In the genomic region with DNA sequence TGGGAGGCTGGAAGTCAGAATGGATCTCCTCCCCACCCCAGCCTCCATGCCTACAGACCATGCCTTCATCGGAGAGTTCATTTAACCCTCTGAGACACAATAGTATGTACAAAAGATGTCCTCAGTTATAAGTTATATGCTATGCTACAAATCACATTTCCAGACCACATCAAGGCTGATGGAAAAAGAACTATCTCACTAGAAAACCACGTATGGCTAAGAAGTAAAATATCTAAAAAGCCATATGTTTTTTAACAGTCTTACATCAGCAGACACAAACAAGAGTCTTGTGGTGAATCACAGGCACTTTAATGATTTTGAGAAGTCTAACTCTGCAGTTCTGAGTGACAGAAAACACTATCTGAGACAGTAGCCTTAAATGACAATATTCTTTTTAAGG, we compare ENCODE assay signal across 33 cellular contexts.
DNase-seq lines count a peak whose midpoint lies in the region; TF ChIP-seq lines count a peak whose summit lies in the region.
"Had no signal": no experiment of that assay in that cellular context is flagged by ENCODE, and none has a peak within 500 bp of the region (broad histone marks: within the 10 kb centered on the region; RNA-seq: fewer than 3 reads in every experiment).

No MANE protein-coding gene starts in this region.

- no peak overlapping the region for H3K4me3 ChIP-seq in AG04449 (ENCODE audit: low read depth, low read length)
- no peak overlapping the region for H3K4me3 ChIP-seq in fibroblast of the aortic adventitia (ENCODE audit: low read depth, low read length)
- H3K4me3 ChIP-seq: gastroesophageal sphincter, GM12878, lung, PC-9, testis, uterus had no signal

- POLR2A ChIA-PET in AG04449 (lab: Yijun Ruan, JAX) = no interaction called here

- no peak for TF ChIP-seq CTCF in AG04449 (IDR thresholded peaks at IDR 0.05; ENCODE audit: insufficient read depth, low read length, missing control alignments)
- TF ChIP-seq CTCF in fibroblast of the aortic adventitia (IDR thresholded peaks at IDR 0.05; ENCODE audit: insufficient read depth, low read length) = no peak

- DNase-seq in AG04449 (ENCODE audit: low read depth, low spot score) (peak; percentile 45), HCEC 1CT (peak; percentile 72), amniotic epithelial cell (ENCODE audit: low read depth) (peak; percentile 81), fibroblast of the aortic adventitia (ENCODE audit: low read depth) (peak; percentile 29), COLO668 (lab: John Stamatoyannopoulos, UW; ENCODE audit: unreplicated experiment) (no peak), islet precursor cell (no peak), NAMALWA (ENCODE audit: low spot score) (no peak), cerebellar nuclear complex (lab: John Stamatoyannopoulos, UW) (no peak)
- DNase-seq: 8988T; activated CD4-positive, alpha-beta T cell treated with anti-CD3 and anti-CD28 coated beads for 36 hours; activated CD8-positive, alpha-beta T cell treated with anti-CD3 and anti-CD28 coated beads, Interleukin-2, amount 10 ng/mL, durations not matched to agents 7 days and 5 days; aorta; CD4-positive, alpha-beta T cell; dermis blood vessel endothelial cell; endodermal cell; hippocampal formation; left cardiac atrium; natural killer cell; NCI-H1417 treated with DMSO at 0.1 percent for 48 hours; NCI-H2081; NCI-H2227 treated with DMSO at 0.1 percent for 48 hours; NCI-H526 treated with DMSO at 0.1 percent for 48 hours; PC-9; SHP77; small intestine; stimulated activated CD4-positive, alpha-beta T cell treated with anti-CD3 and anti-CD28 coated beads, Interleukin-1b, Interleukin-23, amount 100 ng/mL, for 48 hours; stimulated activated naive CD4-positive, alpha-beta T cell treated with Interleukin-2 at 50 U/mL for 16 hours; SW 1271; testis; uterus had no signal

- CTCF ChIA-PET in AG04449 (lab: Yijun Ruan, JAX) = interaction anchor here (1.0 to 1.2 kb wide), 2 partner anchors 18 to 193 kb away, joined by 4 read pairs; no protein-coding TSS in a partner anchor

Comparison
In these comparisons a context has a peak if more than half of its experiments do, and no peak if none do; other contexts are left out.
1. DNase-seq: peak in AG04449 (single experiment), HCEC 1CT (single experiment), amniotic epithelial cell (single experiment) and fibroblast of the aortic adventitia (single experiment); none in COLO668 (single experiment), islet precursor cell (single experiment), NAMALWA (single experiment) and cerebellar nuclear complex (0 of 2).